23 cellular contexts compared by ENCODE assay signal in genomic region chr7:41069635-41070034, GRCh38.
"Had no signal": no experiment of that assay in that cellular context is flagged by ENCODE, and none has a peak within 500 bp of the region (broad histone marks: within the 10 kb centered on the region; RNA-seq: fewer than 3 reads in every experiment).

No MANE protein-coding gene starts in this region.

- DNase-seq: cerebellar nuclear complex; colonic mucosa; cortex of kidney; dorsolateral prefrontal cortex; effector CD4-positive, alpha-beta T cell; effector CD8-positive, alpha-beta T cell; effector memory CD4-positive, alpha-beta T cell; effector memory CD8-positive, alpha-beta T cell; endodermal cell; erythroblast; esophagus squamous epithelium; foreskin fibroblast; foreskin keratinocyte; foreskin melanocyte; gastrocnemius medialis; glutamatergic neuron; head of caudate nucleus; heart left ventricle had no signal

- H3K27me3 ChIP-seq: colonic mucosa, dorsolateral prefrontal cortex, esophagus muscularis mucosa, esophagus squamous epithelium, foreskin keratinocyte, gastrocnemius medialis, gastroesophageal sphincter, heart left ventricle had no signal

- H3K9me3 Mint-ChIP-seq: dendritic cell treated with granulocyte-macrophage colony-stimulating factor and Interleukin-4, amounts not matched to agents 40 ng/mL and 50 ng/mL, for 4 days had no signal

- H3K27ac Mint-ChIP-seq: dendritic cell treated with granulocyte-macrophage colony-stimulating factor and Interleukin-4, amounts not matched to agents 40 ng/mL and 50 ng/mL, for 4 days; effector memory CD8-positive, alpha-beta T cell; endodermal cell had no signal

- H3K4me1 ChIP-seq: colonic mucosa, esophagus muscularis mucosa, gastrocnemius medialis, gastroesophageal sphincter, heart left ventricle had no signal

- H3K27me3 Mint-ChIP-seq: dendritic cell treated with granulocyte-macrophage colony-stimulating factor and Interleukin-4, amounts not matched to agents 40 ng/mL and 50 ng/mL, for 4 days; effector memory CD8-positive, alpha-beta T cell had no signal

- H3K36me3 ChIP-seq: colonic mucosa, esophagus muscularis mucosa, esophagus squamous epithelium, gastrocnemius medialis, gastroesophageal sphincter, heart left ventricle had no signal

- H3K4me3 ChIP-seq: colonic mucosa, coronary artery, dorsolateral prefrontal cortex, esophagus muscularis mucosa, esophagus squamous epithelium, gastrocnemius medialis, gastroesophageal sphincter, heart left ventricle had no signal

- H3K4me3 Mint-ChIP-seq: dendritic cell treated with granulocyte-macrophage colony-stimulating factor and Interleukin-4, amounts not matched to agents 40 ng/mL and 50 ng/mL, for 4 days; effector memory CD8-positive, alpha-beta T cell; endodermal cell had no signal

- H3K4me1 Mint-ChIP-seq: endodermal cell had no signal

- H3K27ac ChIP-seq: colonic mucosa, coronary artery, dorsolateral prefrontal cortex, epithelial cell of prostate, esophagus muscularis mucosa, esophagus squamous epithelium, foreskin keratinocyte, gastrocnemius medialis, gastroesophageal sphincter, heart left ventricle had no signal

- H3K9me3 ChIP-seq: colonic mucosa, esophagus muscularis mucosa, esophagus squamous epithelium, gastrocnemius medialis, gastroesophageal sphincter, heart left ventricle had no signal
